26 cellular contexts compared by ENCODE assay signal in genomic region chr5:56476487-56476856, GRCh38.
DNase-seq lines count a peak whose midpoint lies in the region; ATAC-seq, FAIRE-seq and TF ChIP-seq lines count a peak whose summit lies in the region.
"Had no signal": no experiment of that assay in that cellular context is flagged by ENCODE, and none has a peak within 500 bp of the region (broad histone marks: within the 10 kb centered on the region; RNA-seq: fewer than 3 reads in every experiment).

No MANE protein-coding gene starts in this region.

- H3K36me3 ChIP-seq in ascending aorta (no peaks in the 10 kb centered on the region), tibial artery (no peaks in the 10 kb centered on the region)
- H3K36me3 ChIP-seq: MG63, SJCRH30, uterus had no signal

- H3K4me1 ChIP-seq in ascending aorta (peaks cover 5 to 14% of the 10 kb centered on the region in 2 donors), tibial artery (peaks cover 0 to 36% (median 11%) of the 10 kb centered on the region in 4 donors)

- no peak for DNase-seq in activated naive CD8-positive, alpha-beta T cell treated with anti-CD3 and anti-CD28 coated beads for 36 hours
- DNase-seq in ascending aorta (ENCODE audit: low spot score in 2 of 2) (no peak), left kidney (ENCODE audit: low read depth, low spot score) (peak; percentile 72), tibial artery (no peak), GM19239 (ENCODE audit: insufficient read length, low spot score) (no peak)
- DNase-seq: activated CD4-positive, alpha-beta T cell treated with anti-CD3 and anti-CD28 coated beads, Interleukin-2, amount 50 U/mL, for 4 hours; C1 segment of cervical spinal cord; glutamatergic neuron; MG63; NCI-H1436 treated with DMSO at 0.1 percent for 48 hours; NCI-H774; PC-3; retina; SJCRH30; stimulated activated CD4-positive, alpha-beta T cell treated with anti-CD3 and anti-CD28 coated beads, Interleukin-12 subunit alpha, Interleukin-12 subunit beta, amount 100 ng/mL, for 4 hours; T-helper 9 cell; uterus had no signal

- ATAC-seq in GM18907 (IDR thresholded peaks at IDR 0.05; ENCODE audit: unreplicated experiment) (no peak), HG02678 (IDR thresholded peaks at IDR 0.05; ENCODE audit: unreplicated experiment) (no peak)
- ATAC-seq: PC-3, WTC11 had no signal

- peaks cover 28% of the 10 kb centered on the region for H3K4me1 Mint-ChIP-seq in activated naive CD8-positive, alpha-beta T cell (ENCODE audit: low read depth)
- peaks cover 13% of the 10 kb centered on the region for H3K4me1 Mint-ChIP-seq in activated naive CD8-positive, alpha-beta T cell treated with anti-CD3 and anti-CD28 coated beads for 36 hours

- H3K27ac ChIP-seq in ascending aorta = peak overlapping the region; percentile 50 to 59
- peak overlapping the region; percentile 8 to 50 for H3K27ac ChIP-seq in tibial artery
- H3K27ac ChIP-seq: SJCRH30 had no signal

- H3K9me3 ChIP-seq in ascending aorta (no peaks in the 10 kb centered on the region), tibial artery (no peaks in the 10 kb centered on the region)
- H3K9me3 ChIP-seq: MG63, SJCRH30, uterus had no signal

- intact Hi-C loops in ascending aorta (cut with DNase I) (no loop called here), tibial artery (cut with DNase I; ENCODE audit: low total_unique reads) (no loop called here)

- no peak for FAIRE-seq in GM19239 (lab: Jason Lieb, UNC)
- FAIRE-seq: A204.1, astrocyte, colon, endometrium, G401.6 had no signal

- TF ChIP-seq CTCF in ascending aorta (IDR thresholded peaks at IDR 0.05) (no peak), tibial artery (IDR thresholded peaks at IDR 0.05) (no peak)

- H3K27me3 Mint-ChIP-seq in activated naive CD8-positive, alpha-beta T cell = no peaks in the 10 kb centered on the region
- peaks cover 8% of the 10 kb centered on the region for H3K27me3 Mint-ChIP-seq in activated naive CD8-positive, alpha-beta T cell treated with anti-CD3 and anti-CD28 coated beads for 36 hours

- peaks cover 3% of the 10 kb centered on the region for H3K9me3 Mint-ChIP-seq in activated naive CD8-positive, alpha-beta T cell (ENCODE audit: low read depth)
- H3K9me3 Mint-ChIP-seq in activated naive CD8-positive, alpha-beta T cell treated with anti-CD3 and anti-CD28 coated beads for 36 hours = no peaks in the 10 kb centered on the region
- H3K9me3 Mint-ChIP-seq: WTC11 had no signal

- peak overlapping the region; percentile 35 for H3K27ac Mint-ChIP-seq in activated naive CD8-positive, alpha-beta T cell
- H3K27ac Mint-ChIP-seq in activated naive CD8-positive, alpha-beta T cell treated with anti-CD3 and anti-CD28 coated beads for 36 hours = no peak overlapping the region
- H3K27ac Mint-ChIP-seq: WTC11 had no signal

- H3K36me3 Mint-ChIP-seq in activated naive CD8-positive, alpha-beta T cell = peaks cover 2% of the 10 kb centered on the region
- H3K36me3 Mint-ChIP-seq in activated naive CD8-positive, alpha-beta T cell treated with anti-CD3 and anti-CD28 coated beads for 36 hours = no peaks in the 10 kb centered on the region
- H3K36me3 Mint-ChIP-seq: WTC11 had no signal

- no peak overlapping the region for H3K4me3 Mint-ChIP-seq in activated naive CD8-positive, alpha-beta T cell
- no peak overlapping the region for H3K4me3 Mint-ChIP-seq in activated naive CD8-positive, alpha-beta T cell treated with anti-CD3 and anti-CD28 coated beads for 36 hours
- H3K4me3 Mint-ChIP-seq: WTC11 had no signal

- H3K27me3 ChIP-seq in ascending aorta (no peaks in the 10 kb centered on the region), tibial artery (no peaks in the 10 kb centered on the region)
- H3K27me3 ChIP-seq: MG63, SJCRH30, uterus had no signal

- H3K4me3 ChIP-seq in ascending aorta (no peak overlapping the region), tibial artery (no peak overlapping the region)
- H3K4me3 ChIP-seq: MG63, SJCRH30, uterus had no signal
